In the genomic region with DNA sequence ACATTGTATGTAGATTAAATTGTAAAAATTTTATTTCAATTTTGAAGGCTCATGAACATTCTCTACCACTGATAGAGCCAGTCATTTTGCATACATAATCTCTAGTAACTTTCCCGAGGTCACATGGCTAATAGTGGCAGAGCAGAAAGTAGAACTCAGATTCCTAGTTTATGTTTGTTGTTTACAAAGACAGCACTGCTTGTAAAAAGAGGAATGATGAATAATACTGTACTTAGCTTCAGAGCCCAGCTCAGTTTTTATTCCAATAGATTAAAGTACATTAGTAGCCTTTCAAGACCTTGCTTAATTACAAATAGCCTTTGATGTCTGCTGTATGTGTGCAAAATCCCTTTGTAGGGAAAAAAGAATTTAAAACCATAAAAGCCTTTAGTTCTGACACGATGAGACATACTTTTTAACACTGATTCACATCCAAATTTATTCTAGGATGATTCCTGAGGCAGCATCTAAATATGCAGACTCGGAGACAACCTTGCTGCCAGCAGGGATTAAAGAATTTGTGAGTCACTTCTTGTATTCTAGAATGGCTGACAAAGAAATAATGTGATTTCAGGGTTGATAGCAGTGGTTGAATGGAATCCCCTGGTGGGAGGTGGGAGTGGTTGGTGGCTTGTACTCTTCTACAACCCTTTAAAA, we compare ENCODE assay signal across 11 cellular contexts.
DNase-seq lines count a peak whose midpoint lies in the region; TF ChIP-seq lines count a peak whose summit lies in the region.
"Had no signal": no experiment of that assay in that cellular context is flagged by ENCODE, and none has a peak within 500 bp of the region (broad histone marks: within the 10 kb centered on the region; RNA-seq: fewer than 3 reads in every experiment).

No MANE protein-coding gene starts in this region.

- no peak overlapping the region for H3K4me3 Mint-ChIP-seq in Caco-2 (ENCODE audit: unreplicated experiment)
- H3K4me3 Mint-ChIP-seq in activated T-helper 1 cell treated with anti-CD3 and anti-CD28 coated beads, Interleukin-12 subunit alpha, Interleukin-12 subunit beta, Interleukin-2, Interleukin-4 antibody, amounts not matched to agents 30 ng/mL and 10 ng/mL and 1 ng/mL, durations not matched to agents 14 hours and 24 hours and 36 hours = no peak overlapping the region
- H3K4me3 Mint-ChIP-seq: CD8-positive, alpha-beta T cell had no signal

- TF ChIP-seq CTCF in A673 (conservative IDR thresholded peaks at IDR 0.05; ENCODE audit: low read depth, low read length) (no peak), Caco-2 (IDR thresholded peaks at IDR 0.05; ENCODE audit: insufficient read depth in 1 of 2, low read depth in 1 of 2, low read length in 1 of 2, severe bottlenecking in 1 of 2, unreplicated experiment in 1 of 2) (no peak)

- peak; percentile 97 for DNase-seq in A673 (ENCODE audit: low spot score)
- peak; percentile 87 for DNase-seq in HS-5 (ENCODE audit: low read depth)
- peak; percentile 95 for DNase-seq in astrocyte of the hippocampus (ENCODE audit: low read depth, low spot score)
- no peak for DNase-seq in inferior parietal cortex (ENCODE audit: extremely low spot score)
- no peak for DNase-seq in D341Med (ENCODE audit: low spot score)
- no peak for DNase-seq in Caco-2
- DNase-seq in activated T-helper 1 cell treated with anti-CD3 and anti-CD28 coated beads, Interleukin-12 subunit alpha, Interleukin-12 subunit beta, Interleukin-2, Interleukin-4 antibody, amounts not matched to agents 30 ng/mL and 10 ng/mL and 1 ng/mL, durations not matched to agents 14 hours and 24 hours and 36 hours (ENCODE audit: low spot score) = no peak
- DNase-seq: CD8-positive, alpha-beta T cell; gastrocnemius medialis; SIG-M5 had no signal

- H3K9me3 ChIP-seq in A673 (ENCODE audit: low read depth, low read length, poor library complexity, severe bottlenecking) = peaks cover 14% of the 10 kb centered on the region
- peaks cover 25% of the 10 kb centered on the region; the same call in 1 of the 2 replicates for H3K9me3 ChIP-seq in iPS-20b (ENCODE audit: insufficient read depth, low read depth, low read length)
- H3K9me3 ChIP-seq in Caco-2 = peaks cover 16% of the 10 kb centered on the region
- H3K9me3 ChIP-seq: gastrocnemius medialis had no signal

- H3K4me1 Mint-ChIP-seq in Caco-2 (ENCODE audit: low read depth, unreplicated experiment) = peaks cover 2% of the 10 kb centered on the region
- H3K4me1 Mint-ChIP-seq in activated T-helper 1 cell treated with anti-CD3 and anti-CD28 coated beads, Interleukin-12 subunit alpha, Interleukin-12 subunit beta, Interleukin-2, Interleukin-4 antibody, amounts not matched to agents 30 ng/mL and 10 ng/mL and 1 ng/mL, durations not matched to agents 14 hours and 24 hours and 36 hours (ENCODE audit: low read depth) = peaks cover 32% of the 10 kb centered on the region

- peaks cover 41% of the 10 kb centered on the region for H3K4me1 ChIP-seq in A673 (ENCODE audit: insufficient read depth, low read length, poor library complexity, severe bottlenecking)
- peaks cover 9% of the 10 kb centered on the region for H3K4me1 ChIP-seq in iPS-20b (ENCODE audit: insufficient read depth, low read length)
- no peaks in the 10 kb centered on the region; the same call in 1 of the 2 replicates for H3K4me1 ChIP-seq in Caco-2

- no TSS peak for BruUV-seq in A673 (replicated peaks; lab: Mats Ljungman, UMichigan)
- BruUV-seq in Caco-2 (replicated peaks; lab: Mats Ljungman, UMichigan) = no TSS peak

- H3K27me3 ChIP-seq in A673 (replicated peaks; ENCODE audit: insufficient read depth, low read depth, low read length, poor library complexity) (no peaks in the 10 kb centered on the region), iPS-20b (ENCODE audit: insufficient read depth, low read length) (no peaks in the 10 kb centered on the region), Caco-2 (replicated peaks; ENCODE audit: control insufficient read depth, insufficient read depth, low read length) (no peaks in the 10 kb centered on the region)
- H3K27me3 ChIP-seq: gastrocnemius medialis had no signal

- intact Hi-C loops in A673 (cut with micrococcal nuclease; ENCODE audit: unreplicated experiment) (loop anchor here (2.0 kb wide), 1 partner anchor 411 kb away; no protein-coding TSS in a partner anchor), Caco-2 (cut with micrococcal nuclease; ENCODE audit: unreplicated experiment) (no loop called here)
- intact Hi-C loops in activated T-helper 1 cell treated with anti-CD3 and anti-CD28 coated beads, Interleukin-12 subunit alpha, Interleukin-12 subunit beta, Interleukin-2, Interleukin-4 antibody, amounts not matched to agents 30 ng/mL and 10 ng/mL and 1 ng/mL, durations not matched to agents 14 hours and 24 hours and 36 hours (cut with micrococcal nuclease) = no loop called here

- no peaks in the 10 kb centered on the region for H3K36me3 ChIP-seq in A673 (ENCODE audit: insufficient read depth, low read length, poor library complexity, severe bottlenecking)
- H3K36me3 ChIP-seq in iPS-20b (ENCODE audit: insufficient read depth, low read depth, low read length) = no peaks in the 10 kb centered on the region
- H3K36me3 ChIP-seq in Caco-2 (ENCODE audit: control insufficient read depth, insufficient read depth, low read length) = no peaks in the 10 kb centered on the region
- H3K36me3 ChIP-seq: gastrocnemius medialis had no signal

- POLR2A ChIA-PET in A673 (lab: Charles Lee; ENCODE audit: low non-redundant PET) (no interaction called here), Caco-2 (lab: Charles Lee) (no interaction called here)

- peaks cover 6% of the 10 kb centered on the region for H3K9me3 Mint-ChIP-seq in Caco-2 (ENCODE audit: unreplicated experiment)
- peaks cover 31% of the 10 kb centered on the region for H3K9me3 Mint-ChIP-seq in activated T-helper 1 cell treated with anti-CD3 and anti-CD28 coated beads, Interleukin-12 subunit alpha, Interleukin-12 subunit beta, Interleukin-2, Interleukin-4 antibody, amounts not matched to agents 30 ng/mL and 10 ng/mL and 1 ng/mL, durations not matched to agents 14 hours and 24 hours and 36 hours

- CTCF ChIA-PET in A673 (lab: Charles Lee) = no interaction called here
- CTCF ChIA-PET in Caco-2 (lab: Charles Lee) = no interaction called here

- no peak overlapping the region for H3K4me3 ChIP-seq in A673 (ENCODE audit: low read depth, low read length, poor library complexity, severe bottlenecking)
- peak overlapping the region; percentile 45; the same call in 1 of the 2 replicates for H3K4me3 ChIP-seq in iPS-20b (ENCODE audit: low read length)
- no peak overlapping the region for H3K4me3 ChIP-seq in Caco-2 (ENCODE audit: low read depth, low read length)
- H3K4me3 ChIP-seq: gastrocnemius medialis had no signal

- no peak overlapping the region for H3K27ac Mint-ChIP-seq in Caco-2 (ENCODE audit: unreplicated experiment)
- H3K27ac Mint-ChIP-seq in activated T-helper 1 cell treated with anti-CD3 and anti-CD28 coated beads, Interleukin-12 subunit alpha, Interleukin-12 subunit beta, Interleukin-2, Interleukin-4 antibody, amounts not matched to agents 30 ng/mL and 10 ng/mL and 1 ng/mL, durations not matched to agents 14 hours and 24 hours and 36 hours = no peak overlapping the region
- H3K27ac Mint-ChIP-seq: CD8-positive, alpha-beta T cell had no signal

- no peak overlapping the region for H3K9ac ChIP-seq in iPS-20b (ENCODE audit: low read depth, low read length)

- no peaks in the 10 kb centered on the region for H3K27me3 Mint-ChIP-seq in Caco-2 (ENCODE audit: insufficient read depth, unreplicated experiment)
- no peaks in the 10 kb centered on the region for H3K27me3 Mint-ChIP-seq in activated T-helper 1 cell treated with anti-CD3 and anti-CD28 coated beads, Interleukin-12 subunit alpha, Interleukin-12 subunit beta, Interleukin-2, Interleukin-4 antibody, amounts not matched to agents 30 ng/mL and 10 ng/mL and 1 ng/mL, durations not matched to agents 14 hours and 24 hours and 36 hours (ENCODE audit: insufficient read depth)

- no peaks in the 10 kb centered on the region for H3K36me3 Mint-ChIP-seq in Caco-2 (ENCODE audit: insufficient read depth, unreplicated experiment)
- peaks cover 4% of the 10 kb centered on the region for H3K36me3 Mint-ChIP-seq in activated T-helper 1 cell treated with anti-CD3 and anti-CD28 coated beads, Interleukin-12 subunit alpha, Interleukin-12 subunit beta, Interleukin-2, Interleukin-4 antibody, amounts not matched to agents 30 ng/mL and 10 ng/mL and 1 ng/mL, durations not matched to agents 14 hours and 24 hours and 36 hours (ENCODE audit: low read depth)
- H3K36me3 Mint-ChIP-seq: CD8-positive, alpha-beta T cell had no signal

- no peak overlapping the region for H3K27ac ChIP-seq in A673 (ENCODE audit: low read depth, low read length, poor library complexity, severe bottlenecking)
- H3K27ac ChIP-seq in iPS-20b (ENCODE audit: low read length) = no peak overlapping the region

Comparison
In these comparisons a context has a peak if more than half of its experiments do, and no peak if none do; other contexts are left out.
1. DNase-seq: peak in A673 (single experiment), HS-5 (single experiment) and astrocyte of the hippocampus (single experiment); none in inferior parietal cortex (single experiment), D341Med (single experiment), Caco-2 (0 of 2) and activated T-helper 1 cell treated with anti-CD3 and anti-CD28 coated beads, Interleukin-12 subunit alpha, Interleukin-12 subunit beta, Interleukin-2, Interleukin-4 antibody, amounts not matched to agents 30 ng/mL and 10 ng/mL and 1 ng/mL, durations not matched to agents 14 hours and 24 hours and 36 hours (single experiment).